ENCODE assay signal across 8 cellular contexts in the genomic region with DNA sequence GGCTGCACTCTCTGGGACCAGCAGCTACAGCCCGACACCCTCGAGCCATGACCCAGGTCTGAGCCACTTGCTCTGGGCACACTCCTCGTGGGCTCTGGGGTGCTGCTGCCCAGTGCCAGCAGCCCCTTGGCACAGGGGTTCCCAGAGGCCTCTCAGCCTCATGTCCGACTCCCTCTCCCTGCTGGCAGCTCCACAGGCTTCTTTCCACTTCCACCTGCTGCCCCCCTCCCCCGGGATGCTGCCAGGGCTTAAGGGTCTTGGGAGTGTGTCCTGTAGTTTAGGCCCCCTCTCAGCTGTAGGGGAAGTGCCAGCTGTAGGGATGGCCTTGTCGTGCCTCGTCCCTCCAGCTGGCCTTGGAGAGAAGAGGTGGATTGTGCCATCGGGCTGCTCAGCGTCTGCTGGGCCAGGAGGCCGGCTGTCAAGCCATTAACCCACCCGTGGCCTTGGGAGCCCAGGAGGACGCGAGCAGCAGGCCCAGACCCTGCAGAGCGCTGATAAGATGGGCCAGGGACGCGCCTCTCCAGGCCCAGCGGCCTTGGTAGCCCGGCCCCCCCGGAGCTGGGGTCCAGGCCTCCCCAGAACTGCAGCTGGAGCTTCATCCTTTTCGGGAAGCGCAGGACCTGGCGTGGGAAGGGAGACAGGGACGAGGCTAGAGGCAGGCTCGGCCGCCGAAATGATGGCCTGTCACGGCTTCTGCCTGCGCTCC. TPM values are rescaled to one million over a fixed set of nuclear protein-coding genes. Genes with fewer than 3 reads are reported as not detected.
DNase-seq lines count a peak whose midpoint lies in the region; ATAC-seq lines count a peak whose summit lies in the region.

No MANE protein-coding gene starts in this region.

- H3K4me1 ChIP-seq in HUES6 (ENCODE audit: control insufficient read depth, insufficient read depth, low read length) (peaks cover 4% of the 10 kb centered on the region; the same call in 1 of the 2 replicates), iPS-18a (ENCODE audit: control insufficient read depth, low read depth, low read length) (no peaks in the 10 kb centered on the region)

- no peak for ATAC-seq in stimulated activated memory B cell treated with anti-CD40 and anti-IgM and Interleukin-4, amounts not matched to agents 10 μg/mL and 1 μg/mL and 100 μg/mL, for 72 hours

- no peaks in the 10 kb centered on the region for H3K27me3 Mint-ChIP-seq in stimulated activated memory B cell treated with anti-CD40 and anti-IgM and Interleukin-4, amounts not matched to agents 10 μg/mL and 1 μg/mL and 100 μg/mL, for 72 hours

- H3K4me1 Mint-ChIP-seq in stimulated activated memory B cell treated with anti-CD40 and anti-IgM and Interleukin-4, amounts not matched to agents 10 μg/mL and 1 μg/mL and 100 μg/mL, for 72 hours = peaks cover 28% of the 10 kb centered on the region

- H3K36me3 Mint-ChIP-seq in stimulated activated memory B cell treated with anti-CD40 and anti-IgM and Interleukin-4, amounts not matched to agents 10 μg/mL and 1 μg/mL and 100 μg/mL, for 72 hours = peaks cover 7% of the 10 kb centered on the region

- H3K36me3 ChIP-seq in HUES6 (ENCODE audit: control insufficient read depth, insufficient read depth, low read length) (peaks cover 7% of the 10 kb centered on the region; the same call in 1 of the 2 replicates), iPS-18a (ENCODE audit: control insufficient read depth, low read depth, low read length) (no peaks in the 10 kb centered on the region)

- peak overlapping the region; percentile 79 for H3K4me3 Mint-ChIP-seq in stimulated activated memory B cell treated with anti-CD40 and anti-IgM and Interleukin-4, amounts not matched to agents 10 μg/mL and 1 μg/mL and 100 μg/mL, for 72 hours

- H3K27ac ChIP-seq in HUES6 (ENCODE audit: low read depth, low read length) (no peak overlapping the region), adipose tissue (ENCODE audit: low read depth, low read length) (peak overlapping the region; percentile 19), iPS-18a (ENCODE audit: low read length) (no peak overlapping the region)

- H3K9me3 Mint-ChIP-seq in stimulated activated memory B cell treated with anti-CD40 and anti-IgM and Interleukin-4, amounts not matched to agents 10 μg/mL and 1 μg/mL and 100 μg/mL, for 72 hours = no peaks in the 10 kb centered on the region

- WGBS in adipose tissue, 3 donors = 27 to 42% (median 28%) methylated on average over 18 to 28 of the region's 28 CpGs

- peak overlapping the region; percentile 73 for H3K27ac Mint-ChIP-seq in stimulated activated memory B cell treated with anti-CD40 and anti-IgM and Interleukin-4, amounts not matched to agents 10 μg/mL and 1 μg/mL and 100 μg/mL, for 72 hours

- H3K9me3 ChIP-seq in HUES6 (ENCODE audit: control insufficient read depth, insufficient read depth, low read depth, low read length) (peaks cover 13% of the 10 kb centered on the region; the same call in 1 of the 2 replicates), iPS-18a (ENCODE audit: control insufficient read depth, low read depth, low read length) (peaks cover 10% of the 10 kb centered on the region)

- DNase-seq in NCI-H187 treated with DMSO at 0.1 percent for 48 hours (lab: John Stamatoyannopoulos, UW) (no peak), inferior parietal cortex (ENCODE audit: extremely low spot score) (no peak), superior temporal gyrus (ENCODE audit: extremely low spot score) (no peak)
- no peak for DNase-seq in stimulated activated CD4-positive, alpha-beta T cell treated with anti-CD3 and anti-CD28 coated beads, Interleukin-1b, Interleukin-23, amount 100 ng/mL, for 48 hours

- H3K9ac ChIP-seq in HUES6 (ENCODE audit: low read length) = no peak overlapping the region
- H3K9ac ChIP-seq in iPS-18a (ENCODE audit: low read length) = no peak overlapping the region

- H3K4me3 ChIP-seq in HUES6 (ENCODE audit: low read depth, low read length) = peak overlapping the region; percentile 71
- H3K4me3 ChIP-seq in iPS-18a (ENCODE audit: low read length) = peak overlapping the region; percentile 61

- H3K27me3 ChIP-seq in HUES6 (ENCODE audit: control insufficient read depth, insufficient read depth, low read length) (peaks cover 22% of the 10 kb centered on the region), iPS-18a (ENCODE audit: control insufficient read depth, insufficient read depth, low read length) (no peaks in the 10 kb centered on the region)

RNA-seq across cellular contexts. Expression of a gene that starts 1.0 kb away (rescaled TPM):
- polyA plus RNA-seq in adipose tissue = 1 to 10 TPM; 1.2 to 2.0 (median 2.0) TPM

RNA-seq across cellular contexts. Expression of a gene that starts 44.1 kb away (rescaled TPM):
- 1 to 10 TPM in 2 of 3 donors, under 1 TPM in 1; 0.67 to 1.3 (median 1.2) TPM for polyA plus RNA-seq in adipose tissue

RNA-seq across cellular contexts. Expression of a gene that starts 49.2 kb away (rescaled TPM):
- not detected for polyA plus RNA-seq in adipose tissue
